In the genomic region with DNA sequence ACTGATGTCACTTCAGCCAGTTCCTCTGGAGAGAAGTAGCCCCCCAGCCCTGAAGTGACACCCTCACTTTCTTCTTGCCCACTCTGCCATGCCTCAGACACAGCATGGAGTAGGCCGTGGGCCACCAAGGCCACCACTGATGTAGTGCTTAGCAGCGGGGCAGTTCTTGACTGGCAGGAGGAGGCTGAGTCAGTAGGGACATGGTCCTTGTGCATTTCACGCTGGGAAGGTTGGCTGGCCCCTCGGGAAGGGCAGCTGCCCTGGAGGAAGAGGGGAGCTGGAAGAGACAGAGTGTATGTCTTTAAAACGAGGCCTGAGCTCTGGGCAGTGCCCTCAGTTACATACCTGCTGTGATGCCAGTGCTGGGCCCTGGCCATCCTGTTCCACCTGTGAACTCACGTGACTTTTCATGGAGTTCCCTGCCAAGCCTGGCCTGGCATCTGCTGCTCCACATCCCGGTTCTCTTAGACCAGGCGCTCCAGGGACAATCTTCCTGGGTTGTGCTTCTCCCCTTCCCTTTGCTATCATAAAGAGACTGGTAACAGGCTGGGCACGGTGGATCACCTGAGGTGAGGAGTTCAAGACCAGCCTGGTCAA, we compare ENCODE assay signal across 17 cellular contexts.
DNase-seq lines count a peak whose midpoint lies in the region; ATAC-seq, FAIRE-seq and TF ChIP-seq lines count a peak whose summit lies in the region.
"Had no signal": no experiment of that assay in that cellular context is flagged by ENCODE, and none has a peak within 500 bp of the region (broad histone marks: within the 10 kb centered on the region; RNA-seq: fewer than 3 reads in every experiment).

No MANE protein-coding gene starts in this region.

- peak; percentile 39 for DNase-seq in DMS 273 (lab: John Stamatoyannopoulos, UW; ENCODE audit: unreplicated experiment)
- DNase-seq in DMS 273 treated with DMSO at 0.1 percent for 48 hours (lab: John Stamatoyannopoulos, UW), result no peak
- no peak for DNase-seq in bronchial epithelial cell (ENCODE audit: low read depth)
- no peak for DNase-seq in neural progenitor cell (ENCODE audit: low spot score)
- no peak for DNase-seq in type B pancreatic cell (ENCODE audit: extremely low spot score, unreplicated experiment)
- no peak for DNase-seq in osteoblast (ENCODE audit: insufficient read length, low spot score, missing footprints)
- DNase-seq in testis, result no peak
- DNase-seq: DMS153, MM.1S, NCI-H1105, NCI-H187, NCI-H446, SHP77 treated with DMSO at 0.1 percent for 48 hours had no signal

- H3K9me3 Mint-ChIP-seq in neural progenitor cell (no peaks in the 10 kb centered on the region), type B pancreatic cell (no peaks in the 10 kb centered on the region)

- TF ChIP-seq POLR2A in testis (IDR thresholded peaks at IDR 0.05), result no peak

- no peaks in the 10 kb centered on the region for H3K79me2 ChIP-seq in neural progenitor cell (ENCODE audit: low read depth)
- H3K79me2 ChIP-seq in osteoblast (ENCODE audit: insufficient read depth, low read length), result peaks cover 15% of the 10 kb centered on the region

- H3K27ac Mint-ChIP-seq in neural progenitor cell (peak overlapping the region; percentile 6), type B pancreatic cell (peak overlapping the region; percentile 11)

- H3K36me3 Mint-ChIP-seq in neural progenitor cell (no peaks in the 10 kb centered on the region), type B pancreatic cell (peaks cover 6% of the 10 kb centered on the region)

- H3K4me1 ChIP-seq in neural progenitor cell (peaks cover 11% of the 10 kb centered on the region), osteoblast (ENCODE audit: insufficient read depth, low read length) (peaks cover 27% of the 10 kb centered on the region), testis (peaks cover 9% of the 10 kb centered on the region)

- TF ChIP-seq CTCF in bronchial epithelial cell (IDR thresholded peaks at IDR 0.05; ENCODE audit: insufficient read depth, low read length, severe bottlenecking) (no peak), neural progenitor cell (IDR thresholded peaks at IDR 0.05) (no peak), type B pancreatic cell (conservative IDR thresholded peaks at IDR 0.05) (no peak), osteoblast (IDR thresholded peaks at IDR 0.05; ENCODE audit: extremely low read depth, low read depth, low read length) (no peak), testis (IDR thresholded peaks at IDR 0.05) (no peak)

- no peak for ATAC-seq in GM19035 (IDR thresholded peaks at IDR 0.05; ENCODE audit: unreplicated experiment)
- ATAC-seq: GM12878 had no signal

- H3K27me3 Mint-ChIP-seq in neural progenitor cell (ENCODE audit: insufficient read depth, low read depth) (peaks cover 2% of the 10 kb centered on the region), type B pancreatic cell (no peaks in the 10 kb centered on the region)

- H3K9ac ChIP-seq in neural progenitor cell, result no peak overlapping the region

- no peak overlapping the region for H3K4me3 ChIP-seq in bronchial epithelial cell (ENCODE audit: low read depth, low read length)
- H3K4me3 ChIP-seq in neural progenitor cell, result no peak overlapping the region
- H3K4me3 ChIP-seq in osteoblast (ENCODE audit: insufficient read depth, low read length), result no peak overlapping the region
- H3K4me3 ChIP-seq in testis, result no peak overlapping the region
- H3K4me3 ChIP-seq: GM12878 had no signal

- H3K4me3 Mint-ChIP-seq in neural progenitor cell (no peak overlapping the region), type B pancreatic cell (no peak overlapping the region)

- H4K20me1 ChIP-seq in neural progenitor cell (ENCODE audit: low read depth) (no peaks in the 10 kb centered on the region), osteoblast (ENCODE audit: insufficient read depth, low read length) (no peaks in the 10 kb centered on the region)

- WGBS in testis, 2 donors, result 87 to 94% methylated on average over 9 of the region's 9 CpGs

- no peak overlapping the region for H3K27ac ChIP-seq in neural progenitor cell
- H3K27ac ChIP-seq in osteoblast (ENCODE audit: low read depth, low read length), result no peak overlapping the region
- peak overlapping the region in 1 of 2 donors; percentile 36 for H3K27ac ChIP-seq in testis
- H3K27ac ChIP-seq: 22Rv1 had no signal

- H3K4me2 ChIP-seq in neural progenitor cell (no peak overlapping the region), osteoblast (ENCODE audit: insufficient read depth, low read length) (no peak overlapping the region)

- H3K9me3 ChIP-seq in neural progenitor cell (ENCODE audit: low read depth) (no peaks in the 10 kb centered on the region), osteoblast (ENCODE audit: low read depth, low read length) (no peaks in the 10 kb centered on the region), testis (no peaks in the 10 kb centered on the region)

- no peaks in the 10 kb centered on the region for H3F3A ChIP-seq in neural progenitor cell (ENCODE audit: low read depth)

- H2AFZ ChIP-seq in neural progenitor cell (replicated peaks), result no peak overlapping the region
- no peak overlapping the region for H2AFZ ChIP-seq in osteoblast (ENCODE audit: low read length)

- H3K4me1 Mint-ChIP-seq in neural progenitor cell, result peaks cover 39% of the 10 kb centered on the region
- H3K4me1 Mint-ChIP-seq in type B pancreatic cell (ENCODE audit: unreplicated experiment), result peaks cover 29% of the 10 kb centered on the region

- peak; percentile 13 for FAIRE-seq in bronchial epithelial cell (lab: Jason Lieb, UNC)
- FAIRE-seq: GM12878, RCC 7860 had no signal

- H3K36me3 ChIP-seq in bronchial epithelial cell (ENCODE audit: control insufficient read depth, insufficient read depth, low read length) (peaks cover 1% of the 10 kb centered on the region), neural progenitor cell (no peaks in the 10 kb centered on the region), osteoblast (ENCODE audit: insufficient read depth, low read length) (no peaks in the 10 kb centered on the region), testis (ENCODE audit: low read depth, missing control alignments) (no peaks in the 10 kb centered on the region)

- intact Hi-C loops in testis (cut with DNase I; ENCODE audit: low total_unique reads), result no loop called here

- H3K27me3 ChIP-seq in bronchial epithelial cell (ENCODE audit: control insufficient read depth, insufficient read depth, low read length), result no peaks in the 10 kb centered on the region
- no peaks in the 10 kb centered on the region for H3K27me3 ChIP-seq in neural progenitor cell
- no peaks in the 10 kb centered on the region for H3K27me3 ChIP-seq in osteoblast (ENCODE audit: insufficient read depth, low read length)
- no peaks in the 10 kb centered on the region for H3K27me3 ChIP-seq in testis
